1 cellular context compared by ENCODE assay signal in genomic region chr14:74945852-74946658, GRCh38.
TF ChIP-seq lines count a peak whose summit lies in the region.

No MANE protein-coding gene starts in this region.

TF ChIP-seq in HepG2, 621 proteins besides CTCF, POLR2A, EP300 and RAD21 (continued from another document and continues in another):
- no peak for TF ChIP-seq NFRKB (IDR thresholded peaks at IDR 0.05)
- no peak for TF ChIP-seq PAX8 (CRISPR knock-in tag; IDR thresholded peaks at IDR 0.05; ENCODE audit: borderline replicate concordance)
- TF ChIP-seq ZNF883 (CRISPR knock-in tag; IDR thresholded peaks at IDR 0.05; ENCODE audit: not compliant biosample characterization), result no peak
- peak; percentile 94 for TF ChIP-seq GFI1 (CRISPR knock-in tag; IDR thresholded peaks at IDR 0.05; ENCODE audit: borderline replicate concordance)
- peak; percentile 40; the same call in 1 of the 2 replicates for TF ChIP-seq ARID4A (CRISPR knock-in tag; IDR thresholded peaks at IDR 0.05; ENCODE audit: borderline replicate concordance)
- no peak for TF ChIP-seq ZNF672 (CRISPR knock-in tag; IDR thresholded peaks at IDR 0.05)
- no peak for TF ChIP-seq ATAD3A (CRISPR knock-in tag; IDR thresholded peaks at IDR 0.05)
- TF ChIP-seq MTERF4 (CRISPR knock-in tag; IDR thresholded peaks at IDR 0.05), result no peak
- TF ChIP-seq SP1 (IDR thresholded peaks at IDR 0.05), result no peak
- no peak for TF ChIP-seq SP1 (CRISPR knock-in tag; IDR thresholded peaks at IDR 0.05)
- no peak for TF ChIP-seq ZNF839 (CRISPR knock-in tag; IDR thresholded peaks at IDR 0.05; ENCODE audit: borderline replicate concordance)
- TF ChIP-seq, protein P1, sequence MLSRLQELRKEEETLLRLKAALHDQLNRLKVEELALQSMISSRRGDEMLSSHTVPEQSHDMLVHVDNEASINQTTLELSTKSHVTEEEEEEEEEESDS (CRISPR knock-in tag; IDR thresholded peaks at IDR 0.05; ENCODE audit: borderline replicate concordance), result no peak
- no peak for TF ChIP-seq ZNF879 (CRISPR knock-in tag; IDR thresholded peaks at IDR 0.05)
- no peak for TF ChIP-seq AGO2 (optimal IDR thresholded peaks at IDR 0.05; ENCODE audit: low read depth, low read length)
- TF ChIP-seq PRPF4 (IDR thresholded peaks at IDR 0.05; ENCODE audit: low read depth, low read length, poor library complexity, severe bottlenecking), result no peak
- TF ChIP-seq ZNF670 (CRISPR knock-in tag; IDR thresholded peaks at IDR 0.05; ENCODE audit: borderline replicate concordance), result no peak
- no peak for TF ChIP-seq ZNF766 (CRISPR knock-in tag; IDR thresholded peaks at IDR 0.05; ENCODE audit: borderline replicate concordance)
- no peak for TF ChIP-seq REPIN1 (CRISPR knock-in tag; IDR thresholded peaks at IDR 0.05; ENCODE audit: borderline replicate concordance, low read depth)
- TF ChIP-seq CBX2 (IDR thresholded peaks at IDR 0.05; ENCODE audit: low read depth, low read length), result no peak
- TF ChIP-seq CBX2 (CRISPR knock-in tag; IDR thresholded peaks at IDR 0.05; ENCODE audit: low read depth), result no peak
- no peak; the same call in 1 of the 2 replicates for TF ChIP-seq ZSCAN29 (CRISPR knock-in tag; conservative IDR thresholded peaks at IDR 0.05)
- TF ChIP-seq CEBPB (IDR thresholded peaks at IDR 0.05; ENCODE audit: borderline replicate concordance, low read depth, low read length), result no peak
- no peak for TF ChIP-seq TGIF2 (CRISPR knock-in tag; IDR thresholded peaks at IDR 0.05)
- TF ChIP-seq, protein P2, sequence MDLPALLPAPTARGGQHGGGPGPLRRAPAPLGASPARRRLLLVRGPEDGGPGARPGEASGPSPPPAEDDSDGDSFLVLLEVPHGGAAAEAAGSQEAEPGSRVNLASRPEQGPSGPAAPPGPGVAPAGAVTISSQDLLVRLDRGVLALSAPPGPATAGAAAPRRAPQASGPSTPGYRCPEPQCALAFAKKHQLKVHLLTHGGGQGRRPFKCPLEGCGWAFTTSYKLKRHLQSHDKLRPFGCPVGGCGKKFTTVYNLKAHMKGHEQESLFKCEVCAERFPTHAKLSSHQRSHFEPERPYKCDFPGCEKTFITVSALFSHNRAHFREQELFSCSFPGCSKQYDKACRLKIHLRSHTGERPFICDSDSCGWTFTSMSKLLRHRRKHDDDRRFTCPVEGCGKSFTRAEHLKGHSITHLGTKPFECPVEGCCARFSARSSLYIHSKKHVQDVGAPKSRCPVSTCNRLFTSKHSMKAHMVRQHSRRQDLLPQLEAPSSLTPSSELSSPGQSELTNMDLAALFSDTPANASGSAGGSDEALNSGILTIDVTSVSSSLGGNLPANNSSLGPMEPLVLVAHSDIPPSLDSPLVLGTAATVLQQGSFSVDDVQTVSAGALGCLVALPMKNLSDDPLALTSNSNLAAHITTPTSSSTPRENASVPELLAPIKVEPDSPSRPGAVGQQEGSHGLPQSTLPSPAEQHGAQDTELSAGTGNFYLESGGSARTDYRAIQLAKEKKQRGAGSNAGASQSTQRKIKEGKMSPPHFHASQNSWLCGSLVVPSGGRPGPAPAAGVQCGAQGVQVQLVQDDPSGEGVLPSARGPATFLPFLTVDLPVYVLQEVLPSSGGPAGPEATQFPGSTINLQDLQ (CRISPR knock-in tag; IDR thresholded peaks at IDR 0.05), result no peak
- TF ChIP-seq, protein P3, sequence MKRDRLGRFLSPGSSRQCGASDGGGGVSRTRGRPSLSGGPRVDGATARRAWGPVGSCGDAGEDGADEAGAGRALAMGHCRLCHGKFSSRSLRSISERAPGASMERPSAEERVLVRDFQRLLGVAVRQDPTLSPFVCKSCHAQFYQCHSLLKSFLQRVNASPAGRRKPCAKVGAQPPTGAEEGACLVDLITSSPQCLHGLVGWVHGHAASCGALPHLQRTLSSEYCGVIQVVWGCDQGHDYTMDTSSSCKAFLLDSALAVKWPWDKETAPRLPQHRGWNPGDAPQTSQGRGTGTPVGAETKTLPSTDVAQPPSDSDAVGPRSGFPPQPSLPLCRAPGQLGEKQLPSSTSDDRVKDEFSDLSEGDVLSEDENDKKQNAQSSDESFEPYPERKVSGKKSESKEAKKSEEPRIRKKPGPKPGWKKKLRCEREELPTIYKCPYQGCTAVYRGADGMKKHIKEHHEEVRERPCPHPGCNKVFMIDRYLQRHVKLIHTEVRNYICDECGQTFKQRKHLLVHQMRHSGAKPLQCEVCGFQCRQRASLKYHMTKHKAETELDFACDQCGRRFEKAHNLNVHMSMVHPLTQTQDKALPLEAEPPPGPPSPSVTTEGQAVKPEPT (CRISPR knock-in tag; IDR thresholded peaks at IDR 0.05; ENCODE audit: low read depth), result no peak
- no peak for TF ChIP-seq KDM5A (IDR thresholded peaks at IDR 0.05; ENCODE audit: borderline replicate concordance, low read length)
- TF ChIP-seq ZNF24 (IDR thresholded peaks at IDR 0.05), result no peak
- no peak for TF ChIP-seq E2F2 (CRISPR knock-in tag; IDR thresholded peaks at IDR 0.05; ENCODE audit: borderline replicate concordance)
- no peak for TF ChIP-seq ARHGAP35 (CRISPR knock-in tag; IDR thresholded peaks at IDR 0.05; ENCODE audit: borderline replicate concordance)
- no peak; the same call in 1 of the 2 replicates for TF ChIP-seq KMT2B (CRISPR knock-in tag; IDR thresholded peaks at IDR 0.05)
- TF ChIP-seq CREB3 (CRISPR knock-in tag; IDR thresholded peaks at IDR 0.05), result no peak
- no peak for TF ChIP-seq TRAFD1 (CRISPR knock-in tag; IDR thresholded peaks at IDR 0.05; ENCODE audit: borderline replicate concordance)
- no peak for TF ChIP-seq FOXM1 (CRISPR knock-in tag; IDR thresholded peaks at IDR 0.05)
- TF ChIP-seq ZNF235 (CRISPR knock-in tag; IDR thresholded peaks at IDR 0.05; ENCODE audit: borderline replicate concordance), result 0 out of 2 replicates have a peak, but pooled peaks have one; percentile 41
- no peak for TF ChIP-seq KLF15 (CRISPR knock-in tag; IDR thresholded peaks at IDR 0.05; ENCODE audit: borderline replicate concordance)
- TF ChIP-seq STAG1 (CRISPR knock-in tag; IDR thresholded peaks at IDR 0.05), result peak; percentile 84
- TF ChIP-seq, protein P4, sequence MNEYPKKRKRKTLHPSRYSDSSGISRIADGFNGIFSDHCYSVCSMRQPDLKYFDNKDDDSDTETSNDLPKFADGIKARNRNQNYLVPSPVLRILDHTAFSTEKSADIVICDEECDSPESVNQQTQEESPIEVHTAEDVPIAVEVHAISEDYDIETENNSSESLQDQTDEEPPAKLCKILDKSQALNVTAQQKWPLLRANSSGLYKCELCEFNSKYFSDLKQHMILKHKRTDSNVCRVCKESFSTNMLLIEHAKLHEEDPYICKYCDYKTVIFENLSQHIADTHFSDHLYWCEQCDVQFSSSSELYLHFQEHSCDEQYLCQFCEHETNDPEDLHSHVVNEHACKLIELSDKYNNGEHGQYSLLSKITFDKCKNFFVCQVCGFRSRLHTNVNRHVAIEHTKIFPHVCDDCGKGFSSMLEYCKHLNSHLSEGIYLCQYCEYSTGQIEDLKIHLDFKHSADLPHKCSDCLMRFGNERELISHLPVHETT (CRISPR knock-in tag; conservative IDR thresholded peaks at IDR 0.05), result no peak
- no peak for TF ChIP-seq CHD4 (IDR thresholded peaks at IDR 0.05; ENCODE audit: borderline replicate concordance, low read length)
- TF ChIP-seq NAIF1 (CRISPR knock-in tag; IDR thresholded peaks at IDR 0.05; ENCODE audit: borderline replicate concordance), result no peak
- no peak for TF ChIP-seq NFIC (IDR thresholded peaks at IDR 0.05; ENCODE audit: low read length)
- peak; percentile 21; the same call in 1 of the 2 replicates for TF ChIP-seq CEBPG (CRISPR knock-in tag; IDR thresholded peaks at IDR 0.05)
- TF ChIP-seq MYNN (CRISPR knock-in tag; IDR thresholded peaks at IDR 0.05; ENCODE audit: low read depth), result no peak
- TF ChIP-seq CCAR2 (optimal IDR thresholded peaks at IDR 0.05; ENCODE audit: low read depth, low read length), result no peak
- TF ChIP-seq ZNF274 (CRISPR knock-in tag; IDR thresholded peaks at IDR 0.05), result peak; percentile 63; the same call in 1 of the 2 replicates
- TF ChIP-seq, protein P5, sequence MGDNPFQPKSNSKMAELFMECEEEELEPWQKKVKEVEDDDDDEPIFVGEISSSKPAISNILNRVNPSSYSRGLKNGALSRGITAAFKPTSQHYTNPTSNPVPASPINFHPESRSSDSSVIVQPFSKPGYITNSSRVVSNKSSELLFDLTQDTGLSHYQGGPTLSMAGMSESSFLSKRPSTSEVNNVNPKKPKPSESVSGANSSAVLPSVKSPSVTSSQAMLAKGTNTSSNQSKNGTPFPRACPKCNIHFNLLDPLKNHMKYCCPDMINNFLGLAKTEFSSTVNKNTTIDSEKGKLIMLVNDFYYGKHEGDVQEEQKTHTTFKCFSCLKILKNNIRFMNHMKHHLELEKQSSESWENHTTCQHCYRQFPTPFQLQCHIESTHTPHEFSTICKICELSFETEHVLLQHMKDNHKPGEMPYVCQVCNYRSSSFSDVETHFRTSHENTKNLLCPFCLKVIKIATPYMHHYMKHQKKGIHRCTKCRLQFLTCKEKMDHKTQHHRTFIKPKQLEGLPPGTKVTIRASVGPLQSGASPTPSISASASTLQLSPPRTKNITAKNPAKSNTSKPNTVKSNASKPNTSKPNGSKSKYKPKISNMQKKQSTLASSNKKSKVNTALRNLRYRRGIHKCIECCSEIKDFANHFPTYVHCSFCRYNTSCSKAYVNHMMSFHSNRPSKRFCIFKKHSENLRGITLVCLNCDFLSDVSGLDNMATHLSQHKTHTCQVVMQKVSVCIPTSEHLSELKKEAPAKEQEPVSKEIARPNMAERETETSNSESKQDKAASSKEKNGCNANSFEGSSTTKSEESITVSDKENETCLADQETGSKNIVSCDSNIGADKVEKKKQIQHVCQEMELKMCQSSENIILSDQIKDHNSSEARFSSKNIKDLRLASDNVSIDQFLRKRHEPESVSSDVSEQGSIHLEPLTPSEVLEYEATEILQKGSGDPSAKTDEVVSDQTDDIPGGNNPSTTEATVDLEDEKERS (CRISPR knock-in tag; IDR thresholded peaks at IDR 0.05), result no peak
- TF ChIP-seq MAFF (IDR thresholded peaks at IDR 0.05; ENCODE audit: low read depth, low read length), result no peak
- TF ChIP-seq ZNF33B (CRISPR knock-in tag; IDR thresholded peaks at IDR 0.05), result no peak
